In genomic region chr20:50712771-50713676, GRCh38 we compare ENCODE assay signal across 1 cellular context.
TF ChIP-seq lines count a peak whose summit lies in the region.

No MANE protein-coding gene starts in this region.

TF ChIP-seq in GM23338, 12 proteins besides CTCF, POLR2A, EP300 and RAD21:
- TF ChIP-seq, protein P1, sequence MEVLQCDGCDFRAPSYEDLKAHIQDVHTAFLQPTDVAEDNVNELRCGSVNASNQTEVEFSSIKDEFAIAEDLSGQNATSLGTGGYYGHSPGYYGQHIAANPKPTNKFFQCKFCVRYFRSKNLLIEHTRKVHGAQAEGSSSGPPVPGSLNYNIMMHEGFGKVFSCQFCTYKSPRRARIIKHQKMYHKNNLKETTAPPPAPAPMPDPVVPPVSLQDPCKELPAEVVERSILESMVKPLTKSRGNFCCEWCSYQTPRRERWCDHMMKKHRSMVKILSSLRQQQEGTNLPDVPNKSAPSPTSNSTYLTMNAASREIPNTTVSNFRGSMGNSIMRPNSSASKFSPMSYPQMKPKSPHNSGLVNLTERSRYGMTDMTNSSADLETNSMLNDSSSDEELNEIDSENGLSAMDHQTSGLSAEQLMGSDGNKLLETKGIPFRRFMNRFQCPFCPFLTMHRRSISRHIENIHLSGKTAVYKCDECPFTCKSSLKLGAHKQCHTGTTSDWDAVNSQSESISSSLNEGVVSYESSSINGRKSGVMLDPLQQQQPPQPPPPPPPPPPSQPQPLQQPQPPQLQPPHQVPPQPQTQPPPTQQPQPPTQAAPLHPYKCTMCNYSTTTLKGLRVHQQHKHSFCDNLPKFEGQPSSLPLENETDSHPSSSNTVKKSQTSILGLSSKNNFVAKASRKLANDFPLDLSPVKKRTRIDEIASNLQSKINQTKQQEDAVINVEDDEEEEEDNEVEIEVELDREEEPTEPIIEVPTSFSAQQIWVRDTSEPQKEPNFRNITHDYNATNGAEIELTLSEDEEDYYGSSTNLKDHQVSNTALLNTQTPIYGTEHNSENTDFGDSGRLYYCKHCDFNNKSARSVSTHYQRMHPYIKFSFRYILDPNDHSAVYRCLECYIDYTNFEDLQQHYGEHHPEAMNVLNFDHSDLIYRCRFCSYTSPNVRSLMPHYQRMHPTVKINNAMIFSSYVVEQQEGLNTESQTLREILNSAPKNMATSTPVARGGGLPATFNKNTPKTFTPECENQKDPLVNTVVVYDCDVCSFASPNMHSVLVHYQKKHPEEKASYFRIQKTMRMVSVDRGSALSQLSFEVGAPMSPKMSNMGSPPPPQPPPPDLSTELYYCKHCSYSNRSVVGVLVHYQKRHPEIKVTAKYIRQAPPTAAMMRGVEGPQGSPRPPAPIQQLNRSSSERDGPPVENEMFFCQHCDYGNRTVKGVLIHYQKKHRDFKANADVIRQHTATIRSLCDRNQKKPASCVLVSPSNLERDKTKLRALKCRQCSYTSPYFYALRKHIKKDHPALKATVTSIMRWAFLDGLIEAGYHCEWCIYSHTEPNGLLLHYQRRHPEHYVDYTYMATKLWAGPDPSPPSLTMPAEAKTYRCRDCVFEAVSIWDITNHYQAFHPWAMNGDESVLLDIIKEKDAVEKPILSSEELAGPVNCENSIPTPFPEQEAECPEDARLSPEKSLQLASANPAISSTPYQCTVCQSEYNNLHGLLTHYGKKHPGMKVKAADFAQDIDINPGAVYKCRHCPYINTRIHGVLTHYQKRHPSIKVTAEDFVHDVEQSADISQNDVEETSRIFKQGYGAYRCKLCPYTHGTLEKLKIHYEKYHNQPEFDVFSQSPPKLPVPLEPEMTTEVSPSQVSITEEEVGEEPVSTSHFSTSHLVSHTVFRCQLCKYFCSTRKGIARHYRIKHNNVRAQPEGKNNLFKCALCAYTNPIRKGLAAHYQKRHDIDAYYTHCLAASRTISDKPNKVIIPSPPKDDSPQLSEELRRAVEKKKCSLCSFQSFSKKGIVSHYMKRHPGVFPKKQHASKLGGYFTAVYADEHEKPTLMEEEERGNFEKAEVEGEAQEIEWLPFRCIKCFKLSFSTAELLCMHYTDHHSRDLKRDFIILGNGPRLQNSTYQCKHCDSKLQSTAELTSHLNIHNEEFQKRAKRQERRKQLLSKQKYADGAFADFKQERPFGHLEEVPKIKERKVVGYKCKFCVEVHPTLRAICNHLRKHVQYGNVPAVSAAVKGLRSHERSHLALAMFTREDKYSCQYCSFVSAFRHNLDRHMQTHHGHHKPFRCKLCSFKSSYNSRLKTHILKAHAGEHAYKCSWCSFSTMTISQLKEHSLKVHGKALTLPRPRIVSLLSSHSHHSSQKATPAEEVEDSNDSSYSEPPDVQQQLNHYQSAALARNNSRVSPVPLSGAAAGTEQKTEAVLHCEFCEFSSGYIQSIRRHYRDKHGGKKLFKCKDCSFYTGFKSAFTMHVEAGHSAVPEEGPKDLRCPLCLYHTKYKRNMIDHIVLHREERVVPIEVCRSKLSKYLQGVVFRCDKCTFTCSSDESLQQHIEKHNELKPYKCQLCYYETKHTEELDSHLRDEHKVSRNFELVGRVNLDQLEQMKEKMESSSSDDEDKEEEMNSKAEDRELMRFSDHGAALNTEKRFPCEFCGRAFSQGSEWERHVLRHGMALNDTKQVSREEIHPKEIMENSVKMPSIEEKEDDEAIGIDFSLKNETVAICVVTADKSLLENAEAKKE (CRISPR knock-in tag; IDR thresholded peaks at IDR 0.05), result no peak
